Comparison of ENCODE assay signal across 18 cellular contexts in the genomic region with DNA sequence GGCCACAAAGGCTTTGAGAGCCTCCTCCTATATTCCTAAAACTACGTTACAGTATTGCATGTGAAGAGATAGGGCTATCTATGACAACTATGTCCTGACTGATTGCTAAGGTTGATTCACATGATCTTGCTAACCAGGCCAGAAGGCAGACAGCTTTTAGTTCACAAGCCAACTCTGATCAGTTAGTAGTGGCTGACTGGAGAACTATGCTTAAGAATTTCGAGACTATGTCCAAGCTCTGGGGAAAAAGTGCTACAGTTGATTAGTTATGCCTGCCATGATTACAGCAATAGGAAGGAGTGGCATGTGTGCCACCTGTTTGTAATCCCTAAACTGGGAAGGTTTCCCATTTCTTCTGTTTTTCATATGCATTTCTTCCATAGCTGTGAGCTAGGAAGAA.
DNase-seq lines count a peak whose midpoint lies in the region; ATAC-seq lines count a peak whose summit lies in the region.
"Had no signal": no experiment of that assay in that cellular context is flagged by ENCODE, and none has a peak within 500 bp of the region (broad histone marks: within the 10 kb centered on the region; RNA-seq: fewer than 3 reads in every experiment).

No MANE protein-coding gene starts in this region.

- no peak overlapping the region for H3K4me2 ChIP-seq in mesenchymal stem cell (ENCODE audit: low read length, poor library complexity, severe bottlenecking)

- H2AFZ ChIP-seq in mesenchymal stem cell (ENCODE audit: low read depth, low read length), result no peak overlapping the region

- H3K36me3 ChIP-seq in mesenchymal stem cell (ENCODE audit: control insufficient read depth in 1 of 2, insufficient read depth in 2 of 2, low read depth in 1 of 2, low read length in 2 of 2) (no peaks in the 10 kb centered on the region), H7 (replicated peaks; ENCODE audit: control insufficient read depth, insufficient read depth, low read length) (no peaks in the 10 kb centered on the region)
- peaks cover 86% of the 10 kb centered on the region for H3K36me3 ChIP-seq in CD8-positive, alpha-beta memory T cell (ENCODE audit: insufficient read depth, low read length)
- H3K36me3 ChIP-seq: thoracic aorta had no signal

- no peak overlapping the region for H3K18ac ChIP-seq in mesenchymal stem cell (ENCODE audit: low read depth in 1 of 2, low read length in 2 of 2)

- no peak overlapping the region for H2BK12ac ChIP-seq in mesenchymal stem cell (ENCODE audit: low read length in 2 of 2)

- H2BK15ac ChIP-seq in mesenchymal stem cell (ENCODE audit: low read depth, poor library complexity, severe bottlenecking), result no peak overlapping the region

- peaks cover 0 to 4% of the 10 kb centered on the region in 2 experiments for H3K27me3 ChIP-seq in mesenchymal stem cell (ENCODE audit: control insufficient read depth in 1 of 2, insufficient read depth in 1 of 2, low read length in 2 of 2)
- no peaks in the 10 kb centered on the region for H3K27me3 ChIP-seq in H7 (ENCODE audit: control insufficient read depth, insufficient read depth, low read length)
- no peaks in the 10 kb centered on the region for H3K27me3 ChIP-seq in CD8-positive, alpha-beta memory T cell (ENCODE audit: insufficient read depth, low read length, poor library complexity, severe bottlenecking)

- no peak overlapping the region for H3K23ac ChIP-seq in mesenchymal stem cell (ENCODE audit: low read length in 2 of 2)

- DNase-seq in Right ventricle myocardium inferior (ENCODE audit: missing footprints) (no peak), cardiac septum (ENCODE audit: low spot score) (no peak), epithelial cell of prostate (ENCODE audit: low read depth, low spot score) (no peak), mesenchymal stem cell (no peak), HT-29 (ENCODE audit: low spot score) (no peak), H7 (no peak)
- no peak for DNase-seq in CD8-positive, alpha-beta memory T cell
- DNase-seq: activated CD4-positive, alpha-beta memory T cell treated with anti-CD3 and anti-CD28 coated beads, Interleukin-2, amount 10 ng/mL, durations not matched to agents 7 days and 5 days; activated naive CD4-positive, alpha-beta T cell treated with anti-CD3 and anti-CD28 coated beads, Interleukin-2, amount 50 U/mL, for 16 hours; cortex of kidney; foreskin melanocyte; islet precursor cell; naive thymus-derived CD4-positive, alpha-beta T cell; NCI-H1436; NCI-H524 treated with DMSO at 0.1 percent for 48 hours; RPMI8226 had no signal

- peak overlapping the region; percentile 30 for H3K27ac ChIP-seq in epithelial cell of prostate
- H3K27ac ChIP-seq in mesenchymal stem cell (ENCODE audit: low read length, poor library complexity, severe bottlenecking), result peak overlapping the region; percentile 76
- H3K27ac ChIP-seq in CD8-positive, alpha-beta memory T cell (ENCODE audit: low read depth, low read length), result no peak overlapping the region

- no peaks in the 10 kb centered on the region for H3K4me1 Mint-ChIP-seq in CD8-positive, alpha-beta memory T cell
- H3K4me1 Mint-ChIP-seq: activated CD4-positive, alpha-beta memory T cell treated with anti-CD3 and anti-CD28 coated beads, Interleukin-2, amount 10 ng/mL, durations not matched to agents 7 days and 5 days had no signal

- H3K4me3 Mint-ChIP-seq in CD8-positive, alpha-beta memory T cell, result no peak overlapping the region
- H3K4me3 Mint-ChIP-seq: activated CD4-positive, alpha-beta memory T cell treated with anti-CD3 and anti-CD28 coated beads, Interleukin-2, amount 10 ng/mL, durations not matched to agents 7 days and 5 days; naive thymus-derived CD4-positive, alpha-beta T cell had no signal

- H3K4me3 ChIP-seq in mesenchymal stem cell (ENCODE audit: insufficient read depth in 1 of 2, low read depth in 1 of 2, low read length in 2 of 2), result peak overlapping the region in 1 of 2 experiments; percentile 28
- no peak overlapping the region for H3K4me3 ChIP-seq in H7 (ENCODE audit: insufficient read depth, low read depth, low read length)
- H3K4me3 ChIP-seq in CD8-positive, alpha-beta memory T cell (ENCODE audit: low read length), result no peak overlapping the region
- H3K4me3 ChIP-seq: thoracic aorta had no signal

- ATAC-seq in Right ventricle myocardium inferior (peak; percentile 9), HG03469 (IDR thresholded peaks at IDR 0.05; ENCODE audit: unreplicated experiment) (no peak)
- ATAC-seq: naive thymus-derived CD4-positive, alpha-beta T cell had no signal

- CTCF ChIA-PET in CD8-positive, alpha-beta memory T cell (lab: Charles Lee), result no interaction called here

- no peak overlapping the region for H3K14ac ChIP-seq in mesenchymal stem cell (ENCODE audit: low read length in 2 of 2)

- peaks cover 2% of the 10 kb centered on the region for H3K4me1 ChIP-seq in mesenchymal stem cell (ENCODE audit: control insufficient read depth, insufficient read depth, low read depth, low read length)
- H3K4me1 ChIP-seq in CD8-positive, alpha-beta memory T cell (ENCODE audit: insufficient read depth, low read length), result no peaks in the 10 kb centered on the region

- H3K27me3 Mint-ChIP-seq in CD8-positive, alpha-beta memory T cell, result peaks cover 0 to 1% of the 10 kb centered on the region in 2 donors
- H3K27me3 Mint-ChIP-seq: activated CD4-positive, alpha-beta memory T cell treated with anti-CD3 and anti-CD28 coated beads, Interleukin-2, amount 10 ng/mL, durations not matched to agents 7 days and 5 days; naive thymus-derived CD4-positive, alpha-beta T cell had no signal

- no peak overlapping the region for H2BK120ac ChIP-seq in mesenchymal stem cell (ENCODE audit: low read depth, low read length)

- intact Hi-C loops in Right ventricle myocardium inferior (cut with DNase I), result loop anchor here (5.0 kb wide), 1 partner anchor 44 kb away; no protein-coding TSS in a partner anchor
- intact Hi-C loops in cardiac septum (cut with DNase I), result no loop called here

- WGBS in mesenchymal stem cell, result 24% methylated on average over 2 of the region's 2 CpGs

- H3K4ac ChIP-seq in mesenchymal stem cell (ENCODE audit: low read depth in 1 of 2, low read length in 2 of 2), result no peak overlapping the region

- no peaks in the 10 kb centered on the region for H3K9me3 ChIP-seq in mesenchymal stem cell (ENCODE audit: control insufficient read depth, low read length)
- H3K9me3 ChIP-seq in CD8-positive, alpha-beta memory T cell (ENCODE audit: low read length), result no peaks in the 10 kb centered on the region
- H3K9me3 ChIP-seq: thoracic aorta had no signal

- POLR2A ChIA-PET in CD8-positive, alpha-beta memory T cell (lab: Charles Lee), result no interaction called here

- H2BK5ac ChIP-seq in mesenchymal stem cell (ENCODE audit: low read depth, low read length, poor library complexity, severe bottlenecking), result no peak overlapping the region

- no peak overlapping the region for H4K8ac ChIP-seq in mesenchymal stem cell (ENCODE audit: low read length)

- H3K79me1 ChIP-seq in mesenchymal stem cell (replicated peaks; ENCODE audit: low read length, poor library complexity, severe bottlenecking), result no peaks in the 10 kb centered on the region

- peaks cover 0 to 97% (median 40%) of the 10 kb centered on the region in 3 donors for H3K36me3 Mint-ChIP-seq in CD8-positive, alpha-beta memory T cell

- no peak overlapping the region for H2AK5ac ChIP-seq in mesenchymal stem cell (ENCODE audit: low read length, severe bottlenecking)

- H3K9ac ChIP-seq in mesenchymal stem cell (ENCODE audit: low read length), result peak overlapping the region; percentile 71

- peak overlapping the region in 1 of 8 donors; percentile 73 for H3K27ac Mint-ChIP-seq in CD8-positive, alpha-beta memory T cell
- H3K27ac Mint-ChIP-seq: activated CD4-positive, alpha-beta memory T cell treated with anti-CD3 and anti-CD28 coated beads, Interleukin-2, amount 10 ng/mL, durations not matched to agents 7 days and 5 days had no signal

- no peaks in the 10 kb centered on the region for H3K9me3 Mint-ChIP-seq in CD8-positive, alpha-beta memory T cell
- H3K9me3 Mint-ChIP-seq: activated CD4-positive, alpha-beta memory T cell treated with anti-CD3 and anti-CD28 coated beads, Interleukin-2, amount 10 ng/mL, durations not matched to agents 7 days and 5 days; naive thymus-derived CD4-positive, alpha-beta T cell had no signal

- no peak overlapping the region for H4K91ac ChIP-seq in mesenchymal stem cell (ENCODE audit: low read length)
